Comparison of ENCODE assay signal across 1 cellular context in the genomic region with DNA sequence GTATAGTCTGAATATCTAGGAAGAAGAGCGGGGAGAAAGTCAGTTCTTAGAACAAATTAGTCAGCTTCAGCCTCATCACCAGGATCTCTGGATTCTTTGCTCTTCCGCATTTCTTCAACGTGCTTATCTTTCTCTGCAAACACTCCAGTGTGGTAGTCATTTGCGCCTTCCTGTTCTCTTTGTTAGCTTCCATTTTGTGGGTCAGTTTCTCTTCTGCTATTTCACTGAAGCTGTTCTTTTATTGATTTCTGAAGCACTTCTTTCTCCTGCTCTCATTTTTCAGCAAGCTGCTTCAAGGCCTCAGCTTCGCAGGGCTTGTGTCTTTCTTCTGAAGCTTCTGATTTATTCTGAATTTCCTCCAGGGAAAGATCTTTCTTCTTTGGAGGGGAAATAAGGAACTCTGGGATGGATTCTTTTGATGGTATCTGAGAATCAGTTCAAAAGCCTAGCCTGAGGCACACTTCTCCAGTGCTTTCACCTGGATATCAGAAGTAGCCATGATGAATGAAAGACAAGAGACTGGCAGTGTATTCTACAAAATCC.
A peak's percentile ranks its signal among the peaks of the same experiment; 100 is the strongest.
TF ChIP-seq lines count a peak whose summit lies in the region.

No MANE protein-coding gene starts in this region.

TF ChIP-seq in GM12878, 131 proteins besides CTCF, POLR2A, EP300 and RAD21:
- TF ChIP-seq ZNF207 (IDR thresholded peaks at IDR 0.05; ENCODE audit: borderline replicate concordance) (0 out of 2 replicates have a peak, but pooled peaks have one; percentile 54), FOXM1 (IDR thresholded peaks at IDR 0.05; ENCODE audit: low read depth, low read length) (peak; percentile 43; the same call in 1 of the 2 replicates), IKZF1 (conservative IDR thresholded peaks at IDR 0.05) (peak; percentile 42; the same call in 1 of the 2 replicates), SP1 (IDR thresholded peaks at IDR 0.05; ENCODE audit: low read depth, low read length) (no peak), MXI1 (IDR thresholded peaks at IDR 0.05; ENCODE audit: low read depth, low read length) (no peak), MTA2 (IDR thresholded peaks at IDR 0.05; ENCODE audit: low read depth) (0 out of 2 replicates have a peak, but pooled peaks have one; percentile 47), ATF2 (IDR thresholded peaks at IDR 0.05; ENCODE audit: low read length) (peak; percentile 27; the same call in 1 of the 2 replicates), CBX5 (IDR thresholded peaks at IDR 0.05; ENCODE audit: low read depth) (peak; percentile 89; the same call in 1 of the 2 replicates), TBL1XR1 (IDR thresholded peaks at IDR 0.05; ENCODE audit: low read depth, low read length) (no peak), NBN (IDR thresholded peaks at IDR 0.05) (peak; percentile 64; the same call in 1 of the 2 replicates), IRF4 (IDR thresholded peaks at IDR 0.05; ENCODE audit: low read depth, low read length) (peak; percentile 78), BHLHE40 (IDR thresholded peaks at IDR 0.05; ENCODE audit: borderline replicate concordance in 1 of 2, low read depth in 2 of 2, low read length in 1 of 2) (no peak), SPI1 (IDR thresholded peaks at IDR 0.05; ENCODE audit: borderline replicate concordance, insufficient read depth, low read depth, low read length) (peak; percentile 94), ASH2L (IDR thresholded peaks at IDR 0.05; ENCODE audit: borderline replicate concordance, low read depth) (0 out of 2 replicates have a peak, but pooled peaks have one; percentile 77), ZBTB40 (IDR thresholded peaks at IDR 0.05; ENCODE audit: borderline replicate concordance) (no peak), RUNX3 (IDR thresholded peaks at IDR 0.05; ENCODE audit: low read length) (peak; percentile 58), YY1 (IDR thresholded peaks at IDR 0.05; ENCODE audit: low read depth, low read length) (peak; percentile 92), PML (IDR thresholded peaks at IDR 0.05; ENCODE audit: low read length) (peak; percentile 38; the same call in 1 of the 2 replicates), BCL3 (IDR thresholded peaks at IDR 0.05; ENCODE audit: borderline replicate concordance, insufficient read depth, low read depth, low read length, poor library complexity, severe bottlenecking) (no peak), CHD4 (IDR thresholded peaks at IDR 0.05) (no peak), IKZF2 (IDR thresholded peaks at IDR 0.05) (peak; percentile 54 to 72; a peak in 2 of 4 replicates), POU2F2 (IDR thresholded peaks at IDR 0.05; ENCODE audit: borderline replicate concordance, low read depth, low read length) (peak; percentile 62; the same call in 1 of the 3 replicates), JUNB (IDR thresholded peaks at IDR 0.05) (peak; percentile 40; the same call in 1 of the 2 replicates), ZNF622 (IDR thresholded peaks at IDR 0.05) (no peak), BCL11A (IDR thresholded peaks at IDR 0.05; ENCODE audit: low read depth, low read length) (no peak), ZBED1 (IDR thresholded peaks at IDR 0.05; ENCODE audit: borderline replicate concordance) (0 out of 2 replicates have a peak, but pooled peaks have one; percentile 2), ATF7 (IDR thresholded peaks at IDR 0.05; ENCODE audit: low read depth) (peak; percentile 44), SREBF2 (IDR thresholded peaks at IDR 0.05; ENCODE audit: low read length) (no peak), CREM (IDR thresholded peaks at IDR 0.05; ENCODE audit: low read depth) (0 out of 2 replicates have a peak, but pooled peaks have one; percentile 9), KLF5 (IDR thresholded peaks at IDR 0.05; ENCODE audit: partially characterized antibody) (peak; percentile 31), TAF1 (IDR thresholded peaks at IDR 0.05; ENCODE audit: borderline replicate concordance, low read depth, low read length) (peak; percentile 78), NFIC (IDR thresholded peaks at IDR 0.05; ENCODE audit: low read depth, low read length) (peak; percentile 38; the same call in 1 of the 2 replicates), EED (IDR thresholded peaks at IDR 0.05; ENCODE audit: low read depth) (peak; percentile 37; the same call in 1 of the 2 replicates), POLR2AphosphoS5 (IDR thresholded peaks at IDR 0.05; ENCODE audit: low read length) (peak; percentile 77)
- TF ChIP-seq, protein P1, sequence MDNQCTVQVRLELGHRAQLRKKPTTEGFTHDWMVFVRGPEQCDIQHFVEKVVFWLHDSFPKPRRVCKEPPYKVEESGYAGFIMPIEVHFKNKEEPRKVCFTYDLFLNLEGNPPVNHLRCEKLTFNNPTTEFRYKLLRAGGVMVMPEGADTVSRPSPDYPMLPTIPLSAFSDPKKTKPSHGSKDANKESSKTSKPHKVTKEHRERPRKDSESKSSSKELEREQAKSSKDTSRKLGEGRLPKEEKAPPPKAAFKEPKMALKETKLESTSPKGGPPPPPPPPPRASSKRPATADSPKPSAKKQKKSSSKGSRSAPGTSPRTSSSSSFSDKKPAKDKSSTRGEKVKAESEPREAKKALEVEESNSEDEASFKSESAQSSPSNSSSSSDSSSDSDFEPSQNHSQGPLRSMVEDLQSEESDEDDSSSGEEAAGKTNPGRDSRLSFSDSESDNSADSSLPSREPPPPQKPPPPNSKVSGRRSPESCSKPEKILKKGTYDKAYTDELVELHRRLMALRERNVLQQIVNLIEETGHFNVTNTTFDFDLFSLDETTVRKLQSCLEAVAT (IDR thresholded peaks at IDR 0.05) = peak; percentile 40
- TF ChIP-seq, protein P2, sequence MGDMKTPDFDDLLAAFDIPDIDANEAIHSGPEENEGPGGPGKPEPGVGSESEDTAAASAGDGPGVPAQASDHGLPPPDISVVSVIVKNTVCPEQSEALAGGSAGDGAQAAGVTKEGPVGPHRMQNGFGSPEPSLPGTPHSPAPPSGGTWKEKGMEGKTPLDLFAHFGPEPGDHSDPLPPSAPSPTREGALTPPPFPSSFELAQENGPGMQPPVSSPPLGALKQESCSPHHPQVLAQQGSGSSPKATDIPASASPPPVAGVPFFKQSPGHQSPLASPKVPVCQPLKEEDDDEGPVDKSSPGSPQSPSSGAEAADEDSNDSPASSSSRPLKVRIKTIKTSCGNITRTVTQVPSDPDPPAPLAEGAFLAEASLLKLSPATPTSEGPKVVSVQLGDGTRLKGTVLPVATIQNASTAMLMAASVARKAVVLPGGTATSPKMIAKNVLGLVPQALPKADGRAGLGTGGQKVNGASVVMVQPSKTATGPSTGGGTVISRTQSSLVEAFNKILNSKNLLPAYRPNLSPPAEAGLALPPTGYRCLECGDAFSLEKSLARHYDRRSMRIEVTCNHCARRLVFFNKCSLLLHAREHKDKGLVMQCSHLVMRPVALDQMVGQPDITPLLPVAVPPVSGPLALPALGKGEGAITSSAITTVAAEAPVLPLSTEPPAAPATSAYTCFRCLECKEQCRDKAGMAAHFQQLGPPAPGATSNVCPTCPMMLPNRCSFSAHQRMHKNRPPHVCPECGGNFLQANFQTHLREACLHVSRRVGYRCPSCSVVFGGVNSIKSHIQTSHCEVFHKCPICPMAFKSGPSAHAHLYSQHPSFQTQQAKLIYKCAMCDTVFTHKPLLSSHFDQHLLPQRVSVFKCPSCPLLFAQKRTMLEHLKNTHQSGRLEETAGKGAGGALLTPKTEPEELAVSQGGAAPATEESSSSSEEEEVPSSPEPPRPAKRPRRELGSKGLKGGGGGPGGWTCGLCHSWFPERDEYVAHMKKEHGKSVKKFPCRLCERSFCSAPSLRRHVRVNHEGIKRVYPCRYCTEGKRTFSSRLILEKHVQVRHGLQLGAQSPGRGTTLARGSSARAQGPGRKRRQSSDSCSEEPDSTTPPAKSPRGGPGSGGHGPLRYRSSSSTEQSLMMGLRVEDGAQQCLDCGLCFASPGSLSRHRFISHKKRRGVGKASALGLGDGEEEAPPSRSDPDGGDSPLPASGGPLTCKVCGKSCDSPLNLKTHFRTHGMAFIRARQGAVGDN (IDR thresholded peaks at IDR 0.05) = peak; percentile 84
- TF ChIP-seq, protein P3, sequence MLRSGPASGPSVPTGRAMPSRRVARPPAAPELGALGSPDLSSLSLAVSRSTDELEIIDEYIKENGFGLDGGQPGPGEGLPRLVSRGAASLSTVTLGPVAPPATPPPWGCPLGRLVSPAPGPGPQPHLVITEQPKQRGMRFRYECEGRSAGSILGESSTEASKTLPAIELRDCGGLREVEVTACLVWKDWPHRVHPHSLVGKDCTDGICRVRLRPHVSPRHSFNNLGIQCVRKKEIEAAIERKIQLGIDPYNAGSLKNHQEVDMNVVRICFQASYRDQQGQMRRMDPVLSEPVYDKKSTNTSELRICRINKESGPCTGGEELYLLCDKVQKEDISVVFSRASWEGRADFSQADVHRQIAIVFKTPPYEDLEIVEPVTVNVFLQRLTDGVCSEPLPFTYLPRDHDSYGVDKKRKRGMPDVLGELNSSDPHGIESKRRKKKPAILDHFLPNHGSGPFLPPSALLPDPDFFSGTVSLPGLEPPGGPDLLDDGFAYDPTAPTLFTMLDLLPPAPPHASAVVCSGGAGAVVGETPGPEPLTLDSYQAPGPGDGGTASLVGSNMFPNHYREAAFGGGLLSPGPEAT (IDR thresholded peaks at IDR 0.05; ENCODE audit: low read depth) = peak; percentile 81
